In genomic region chr21:32412998-32413504, GRCh38 we compare ENCODE assay signal across 8 cellular contexts. TPM values are rescaled to one million over a fixed set of nuclear protein-coding genes. Genes with fewer than 3 reads are reported as not detected.
A peak's percentile ranks its signal among the peaks of the same experiment; 100 is the strongest.
DNase-seq lines count a peak whose midpoint lies in the region; ATAC-seq lines count a peak whose summit lies in the region.

No MANE protein-coding gene starts in this region.

- H3K9me3 ChIP-seq in CD4-positive, CD25-positive, alpha-beta regulatory T cell (ENCODE audit: control insufficient read depth in 2 of 2, low read length in 2 of 2) = no peaks in the 10 kb centered on the region
- H3K9me3 ChIP-seq in thymus (ENCODE audit: control insufficient read depth) = peaks cover 1% of the 10 kb centered on the region

- H3K4me3 Mint-ChIP-seq in CD4-positive, CD25-positive, alpha-beta regulatory T cell = peak overlapping the region; percentile 87 to 96 (median 94)

- peaks cover 5% of the 10 kb centered on the region for H3K27me3 Mint-ChIP-seq in CD4-positive, CD25-positive, alpha-beta regulatory T cell

- peaks cover 9 to 41% (median 30%) of the 10 kb centered on the region in 4 donors for H3K4me1 Mint-ChIP-seq in CD4-positive, CD25-positive, alpha-beta regulatory T cell

- H3K27ac ChIP-seq in CD4-positive, CD25-positive, alpha-beta regulatory T cell (ENCODE audit: insufficient read depth, low read length, poor library complexity, severe bottlenecking) = peak overlapping the region; percentile 85
- H3K27ac ChIP-seq in cingulate gyrus (ENCODE audit: low read depth, low read length) (peak overlapping the region; percentile 98), thymus (ENCODE audit: low read depth) (peak overlapping the region; percentile 58)

- peaks cover 18% of the 10 kb centered on the region for H3K4me1 ChIP-seq in CD4-positive, CD25-positive, alpha-beta regulatory T cell (ENCODE audit: control insufficient read depth, insufficient read depth, low read length, poor library complexity, severe bottlenecking)
- H3K4me1 ChIP-seq in thymus (ENCODE audit: control insufficient read depth, insufficient read depth, low read length) = peaks cover 3% of the 10 kb centered on the region

- peak overlapping the region; percentile 55 for H3K4me3 ChIP-seq in CD4-positive, CD25-positive, alpha-beta regulatory T cell (ENCODE audit: low read depth, low read length)
- H3K4me3 ChIP-seq in thymus (ENCODE audit: low read length) = peak overlapping the region; percentile 49

- no peaks in the 10 kb centered on the region for H3K9me3 Mint-ChIP-seq in CD4-positive, CD25-positive, alpha-beta regulatory T cell

- DNase-seq in CD4-positive, CD25-positive, alpha-beta regulatory T cell = no peak
- DNase-seq in NCI-H748 (lab: John Stamatoyannopoulos, UW; ENCODE audit: unreplicated experiment) = peak; percentile 77
- DNase-seq in medulla oblongata (ENCODE audit: extremely low spot score) = peak; percentile 36
- DNase-seq in SHP77 treated with DMSO at 0.1 percent for 48 hours (lab: John Stamatoyannopoulos, UW) = no peak
- DNase-seq in COLO829 (ENCODE audit: low spot score) = no peak
- DNase-seq in OCI-M2 (lab: John Stamatoyannopoulos, UW; ENCODE audit: unreplicated experiment) = no peak

- no peaks in the 10 kb centered on the region for H3K27me3 ChIP-seq in CD4-positive, CD25-positive, alpha-beta regulatory T cell (ENCODE audit: control insufficient read depth, insufficient read depth, low read length)
- peaks cover 28% of the 10 kb centered on the region for H3K27me3 ChIP-seq in thymus (ENCODE audit: control insufficient read depth, insufficient read depth)

- ATAC-seq in CD4-positive, CD25-positive, alpha-beta regulatory T cell (ENCODE audit: low read depth in 2 of 2) = peak in 1 of 2 donors; percentile 14

- no peaks in the 10 kb centered on the region for H3K36me3 Mint-ChIP-seq in CD4-positive, CD25-positive, alpha-beta regulatory T cell

- peak overlapping the region; percentile 61 to 94 (median 74) for H3K27ac Mint-ChIP-seq in CD4-positive, CD25-positive, alpha-beta regulatory T cell

- H3K36me3 ChIP-seq in CD4-positive, CD25-positive, alpha-beta regulatory T cell (ENCODE audit: control insufficient read depth, insufficient read depth, low read length) = no peaks in the 10 kb centered on the region
- H3K36me3 ChIP-seq in thymus (ENCODE audit: control insufficient read depth, insufficient read depth) = no peaks in the 10 kb centered on the region

- WGBS in thymus = 28% methylated on average over 33 of the region's 33 CpGs

RNA-seq across cellular contexts. Expression of gene EVA1C, which starts 0.5 kb away (rescaled TPM):
- 8.3 TPM for total RNA-seq in CD4-positive, CD25-positive, alpha-beta regulatory T cell
- polyA plus RNA-seq in CD4-positive, CD25-positive, alpha-beta regulatory T cell = 10 to 100 TPM in 2 of 4 donors, 1 to 10 TPM in 2; 6.0 to 10.8 (median 8.9) TPM
- 26.2 TPM for polyA plus RNA-seq in thymus

RNA-seq across cellular contexts. Expression of gene URB1, which starts 20.2 kb away (rescaled TPM):
- 9.4 TPM for total RNA-seq in CD4-positive, CD25-positive, alpha-beta regulatory T cell
- polyA plus RNA-seq in CD4-positive, CD25-positive, alpha-beta regulatory T cell = 1 to 10 TPM; 1.5 to 3.2 (median 2.7) TPM
- 4.2 TPM for polyA plus RNA-seq in thymus

Comparison
In these comparisons a context has a peak if more than half of its experiments do, and no peak if none do; other contexts are left out.
1. DNase-seq: peak in NCI-H748 (single experiment) and medulla oblongata (single experiment); none in CD4-positive, CD25-positive, alpha-beta regulatory T cell (0 of 3), SHP77 treated with DMSO at 0.1 percent for 48 hours (single experiment), COLO829 (single experiment) and OCI-M2 (single experiment).
2. Peak in every context shown above with its lines, with median percentiles within 50 percentile points of each other: H3K27ac ChIP-seq.